In the genomic region with DNA sequence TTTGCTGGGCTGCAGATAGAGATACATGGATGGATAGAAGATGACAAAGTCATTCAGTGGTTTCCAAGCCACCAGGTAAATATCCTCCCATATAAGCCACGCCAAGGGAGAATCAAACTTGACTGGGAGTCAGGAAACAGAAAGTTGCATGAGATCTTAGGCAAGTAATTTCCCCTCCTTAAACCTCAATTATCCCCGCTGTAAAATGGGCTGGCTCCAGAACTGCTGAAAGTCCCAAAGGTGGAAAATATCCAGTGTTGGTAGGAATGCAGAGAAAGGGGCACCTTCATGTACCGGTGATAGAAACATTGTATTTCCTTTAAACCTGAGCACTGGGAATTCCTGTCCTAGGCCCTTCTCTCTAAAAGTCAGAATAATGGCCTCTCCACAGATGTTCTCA, we compare ENCODE assay signal across 6 cellular contexts. TPM values are rescaled to one million over a fixed set of nuclear protein-coding genes. Genes with fewer than 3 reads are reported as not detected.
A peak's percentile ranks its signal among the peaks of the same experiment; 100 is the strongest.
DNase-seq lines count a peak whose midpoint lies in the region; ATAC-seq and TF ChIP-seq lines count a peak whose summit lies in the region.
"Not testable (repeated sequence)": the region's sequence is repeated elsewhere in the genome, so short reads cannot be mapped to it uniquely, and the experiment has no call there.

No MANE protein-coding gene starts in this region.

- H2AFZ ChIP-seq in HCT116 (ENCODE audit: low read depth, low read length, poor library complexity, severe bottlenecking); neural progenitor cell (replicated peaks): not testable (repeated sequence)

- not testable (repeated sequence) for H3K27me3 ChIP-seq in BLaER1; HCT116 (ENCODE audit: insufficient read depth, low read length); endodermal cell (ENCODE audit: control insufficient read depth, insufficient read depth, low read length, poor library complexity, severe bottlenecking); neural progenitor cell; gastrocnemius medialis

- in situ Hi-C loops in gastrocnemius medialis (cut with MboI; ENCODE audit: low sequenced_read_pairs in 4 of 4): not testable (repeated sequence)

- not testable (repeated sequence) for H3K9me3 Mint-ChIP-seq in endodermal cell; natural killer cell treated with Interleukin-12 subunit alpha and Interleukin-12 subunit beta and Interleukin-15 and Interleukin-18, amount 100 ng/mL, for 72 hours; neural progenitor cell

- BruUV-seq in HCT116 (replicated peaks; lab: Mats Ljungman, UMichigan): not testable (repeated sequence)

- not testable (repeated sequence) for ATAC-seq in HCT116; natural killer cell treated with Interleukin-12 subunit alpha and Interleukin-12 subunit beta and Interleukin-15 and Interleukin-18, amount 100 ng/mL, for 72 hours; gastrocnemius medialis

- not testable (repeated sequence) for H3K4me3 ChIP-seq in BLaER1; HCT116 (replicated peaks in 1 of 2; ENCODE audit: low read depth in 1 of 2, low read length in 2 of 2); endodermal cell (ENCODE audit: low read length); neural progenitor cell; gastrocnemius medialis

- not testable (repeated sequence) for H3K27me3 Mint-ChIP-seq in endodermal cell (ENCODE audit: insufficient read depth); natural killer cell treated with Interleukin-12 subunit alpha and Interleukin-12 subunit beta and Interleukin-15 and Interleukin-18, amount 100 ng/mL, for 72 hours; neural progenitor cell (ENCODE audit: insufficient read depth, low read depth)

- H3K9ac ChIP-seq in BLaER1; endodermal cell (ENCODE audit: extremely low read depth, low read length, poor library complexity, severe bottlenecking); neural progenitor cell: not testable (repeated sequence)
- 0 out of 2 replicates have a peak overlapping the region, but pooled peaks have one; percentile 6 for H3K9ac ChIP-seq in HCT116 (ENCODE audit: low read length)

- 88% methylated on average over 3 of the region's 3 CpGs; no CpG with 5 or more reads in 1 of the 2 experiments for WGBS in endodermal cell (ENCODE audit: insufficient coverage in 1 of 2, insufficient read length in 1 of 2), 2 experiments

- intact Hi-C loops in HCT116 (cut with micrococcal nuclease): not testable (repeated sequence)
- intact Hi-C loops in gastrocnemius medialis (cut with DNase I; ENCODE audit: low total_unique reads): loop anchor here (10.0 kb wide), 2 partner anchors 142 to 188 kb away; a partner anchor contains a TSS

- H3K9me3 ChIP-seq in BLaER1; HCT116 (ENCODE audit: control insufficient read depth in 1 of 2, insufficient read depth in 1 of 2, low read depth in 1 of 2, low read length in 2 of 2); endodermal cell (ENCODE audit: control insufficient read depth, low read length); neural progenitor cell (ENCODE audit: low read depth); gastrocnemius medialis: not testable (repeated sequence)

- not testable (repeated sequence) for H3K36me3 Mint-ChIP-seq in endodermal cell (ENCODE audit: low read depth); natural killer cell treated with Interleukin-12 subunit alpha and Interleukin-12 subunit beta and Interleukin-15 and Interleukin-18, amount 100 ng/mL, for 72 hours; neural progenitor cell

- not testable (repeated sequence) for H3K9me2 ChIP-seq in HCT116 (ENCODE audit: insufficient read depth)

- H3K27ac ChIP-seq in BLaER1; HCT116 (ENCODE audit: low read depth, low read length); endodermal cell (ENCODE audit: low read depth, low read length); neural progenitor cell: not testable (repeated sequence)
- peak overlapping the region; percentile 79 to 87 (median 82) for H3K27ac ChIP-seq in gastrocnemius medialis

- H4K20me1 ChIP-seq in BLaER1: peaks cover 26% of the 10 kb centered on the region
- not testable (repeated sequence) for H4K20me1 ChIP-seq in HCT116 (ENCODE audit: insufficient read depth); neural progenitor cell (ENCODE audit: low read depth)

- H3K4me2 ChIP-seq in BLaER1: peak overlapping the region; percentile 71
- H3K4me2 ChIP-seq in HCT116 (ENCODE audit: low read length): peak overlapping the region; percentile 78; the same call in 1 of the 2 replicates
- H3K4me2 ChIP-seq in neural progenitor cell: not testable (repeated sequence)

- CTCF ChIA-PET in HCT116 (lab: Charles Lee): not testable (repeated sequence)

- not testable (repeated sequence) for DNase-seq in HCT116 (ENCODE audit: low read depth, low spot score); neural progenitor cell (ENCODE audit: low spot score); gastrocnemius medialis
- peak; percentile 15 for DNase-seq in endodermal cell
- DNase-seq in natural killer cell treated with Interleukin-12 subunit alpha and Interleukin-12 subunit beta and Interleukin-15 and Interleukin-18, amount 100 ng/mL, for 72 hours (ENCODE audit: low spot score): peak; percentile 38

- H3K27ac Mint-ChIP-seq in endodermal cell; natural killer cell treated with Interleukin-12 subunit alpha and Interleukin-12 subunit beta and Interleukin-15 and Interleukin-18, amount 100 ng/mL, for 72 hours: not testable (repeated sequence)
- peak overlapping the region; percentile 76 for H3K27ac Mint-ChIP-seq in neural progenitor cell

- H3K4me1 ChIP-seq in BLaER1 (peaks cover 82% of the 10 kb centered on the region), HCT116 (ENCODE audit: control insufficient read depth in 1 of 2, insufficient read depth in 2 of 2, low read length in 2 of 2) (peaks cover 35 to 71% of the 10 kb centered on the region in 2 experiments), neural progenitor cell (peaks cover 13% of the 10 kb centered on the region), gastrocnemius medialis (peaks cover 28 to 29% of the 10 kb centered on the region in 2 donors)
- not testable (repeated sequence) for H3K4me1 ChIP-seq in endodermal cell (ENCODE audit: control insufficient read depth, insufficient read depth, low read length)

- TF ChIP-seq RAD21 in HCT116 (IDR thresholded peaks at IDR 0.05; ENCODE audit: low read depth): not testable (repeated sequence)

- TF ChIP-seq CTCF in HCT116 (IDR thresholded peaks at IDR 0.05 in 2 of 3, conservative IDR thresholded peaks at IDR 0.05 in 1 of 3; ENCODE audit: borderline replicate concordance in 1 of 3, insufficient read depth in 1 of 3, low read depth in 2 of 3, low read length in 2 of 3); endodermal cell (conservative IDR thresholded peaks at IDR 0.05); neural progenitor cell (IDR thresholded peaks at IDR 0.05); gastrocnemius medialis (IDR thresholded peaks at IDR 0.05 in 4 of 5, conservative IDR thresholded peaks at IDR 0.05 in 1 of 5): not testable (repeated sequence)

- H3K79me2 ChIP-seq in HCT116 (ENCODE audit: insufficient read depth, low read length): peaks cover 20% of the 10 kb centered on the region
- H3K79me2 ChIP-seq in neural progenitor cell (ENCODE audit: low read depth): peaks cover 20% of the 10 kb centered on the region

- POLR2A ChIA-PET in HCT116 (lab: Charles Lee): not testable (repeated sequence)

- not testable (repeated sequence) for TF ChIP-seq POLR2A in HCT116 (IDR thresholded peaks at IDR 0.05; ENCODE audit: borderline replicate concordance, extremely low read depth, insufficient read depth, insufficient read length); gastrocnemius medialis (IDR thresholded peaks at IDR 0.05)

- not testable (repeated sequence) for H3K36me3 ChIP-seq in BLaER1; HCT116 (ENCODE audit: control insufficient read depth in 1 of 2, insufficient read depth in 2 of 2, low read length in 2 of 2); endodermal cell (ENCODE audit: control insufficient read depth, insufficient read depth, low read length); neural progenitor cell; gastrocnemius medialis

- not testable (repeated sequence) for H3K4me1 Mint-ChIP-seq in endodermal cell
- H3K4me1 Mint-ChIP-seq in natural killer cell treated with Interleukin-12 subunit alpha and Interleukin-12 subunit beta and Interleukin-15 and Interleukin-18, amount 100 ng/mL, for 72 hours (ENCODE audit: low read depth in 2 of 2): peaks cover 10% of the 10 kb centered on the region in 2 donors
- peaks cover 13% of the 10 kb centered on the region for H3K4me1 Mint-ChIP-seq in neural progenitor cell

- peaks cover 27% of the 10 kb centered on the region for H3F3A ChIP-seq in neural progenitor cell (ENCODE audit: low read depth)

- RAD21 ChIA-PET in HCT116 (lab: Charles Lee; ENCODE audit: low non-redundant PET in 1 of 2, low total read pairs in 2 of 2, uncharacterized antibody in 2 of 2, unreplicated experiment in 2 of 2): not testable (repeated sequence)

- not testable (repeated sequence) for H3K4me3 Mint-ChIP-seq in endodermal cell; natural killer cell treated with Interleukin-12 subunit alpha and Interleukin-12 subunit beta and Interleukin-15 and Interleukin-18, amount 100 ng/mL, for 72 hours; neural progenitor cell

RNA-seq across cellular contexts. Expression of a gene that starts 5.4 kb away (rescaled TPM):
- total RNA-seq in HCT116 (2021; ENCODE audit: unreplicated experiment) (42.1 TPM), endodermal cell (10 to 100 TPM; 29.8 to 32.6 TPM), neural progenitor cell (ENCODE audit: low replicate concordance) (21.6 and 34.5 TPM in 2 replicates), gastrocnemius medialis (10 to 100 TPM; 13.6 to 23.8 (median 14.7) TPM)
- 35.3 and 35.8 TPM in 2 replicates for polyA plus RNA-seq in HCT116 (2012)
- 26.2 TPM for polyA plus RNA-seq in endodermal cell (2013, experiment 1 of 2)
- polyA plus RNA-seq in endodermal cell (2013, experiment 2 of 2): 27.1 TPM
- 10 to 100 TPM; 46.2 to 65.0 TPM for total RNA-seq in natural killer cell treated with Interleukin-12 subunit alpha and Interleukin-12 subunit beta and Interleukin-15 and Interleukin-18, amount 100 ng/mL, for 72 hours

RNA-seq across cellular contexts. Expression of a gene that starts 43.1 kb away (rescaled TPM):
- total RNA-seq in HCT116 (2021; ENCODE audit: unreplicated experiment) (3.3 TPM), endodermal cell (1 to 10 TPM; 3.7 to 4.2 TPM), neural progenitor cell (ENCODE audit: low replicate concordance) (1.8 and 5.1 TPM in 2 replicates), gastrocnemius medialis (under 1 TPM in 2 of 4 donors, not detected in 2; 0.49 to 0.55 TPM)
- polyA plus RNA-seq in HCT116 (2012): 2.7 and 3.2 TPM in 2 replicates
- polyA plus RNA-seq in endodermal cell (2013, experiment 1 of 2): 4.2 TPM
- polyA plus RNA-seq in endodermal cell (2013, experiment 2 of 2): 2.7 TPM
- 1 to 10 TPM; 1.1 to 1.4 TPM for total RNA-seq in natural killer cell treated with Interleukin-12 subunit alpha and Interleukin-12 subunit beta and Interleukin-15 and Interleukin-18, amount 100 ng/mL, for 72 hours
